In the genomic region with DNA sequence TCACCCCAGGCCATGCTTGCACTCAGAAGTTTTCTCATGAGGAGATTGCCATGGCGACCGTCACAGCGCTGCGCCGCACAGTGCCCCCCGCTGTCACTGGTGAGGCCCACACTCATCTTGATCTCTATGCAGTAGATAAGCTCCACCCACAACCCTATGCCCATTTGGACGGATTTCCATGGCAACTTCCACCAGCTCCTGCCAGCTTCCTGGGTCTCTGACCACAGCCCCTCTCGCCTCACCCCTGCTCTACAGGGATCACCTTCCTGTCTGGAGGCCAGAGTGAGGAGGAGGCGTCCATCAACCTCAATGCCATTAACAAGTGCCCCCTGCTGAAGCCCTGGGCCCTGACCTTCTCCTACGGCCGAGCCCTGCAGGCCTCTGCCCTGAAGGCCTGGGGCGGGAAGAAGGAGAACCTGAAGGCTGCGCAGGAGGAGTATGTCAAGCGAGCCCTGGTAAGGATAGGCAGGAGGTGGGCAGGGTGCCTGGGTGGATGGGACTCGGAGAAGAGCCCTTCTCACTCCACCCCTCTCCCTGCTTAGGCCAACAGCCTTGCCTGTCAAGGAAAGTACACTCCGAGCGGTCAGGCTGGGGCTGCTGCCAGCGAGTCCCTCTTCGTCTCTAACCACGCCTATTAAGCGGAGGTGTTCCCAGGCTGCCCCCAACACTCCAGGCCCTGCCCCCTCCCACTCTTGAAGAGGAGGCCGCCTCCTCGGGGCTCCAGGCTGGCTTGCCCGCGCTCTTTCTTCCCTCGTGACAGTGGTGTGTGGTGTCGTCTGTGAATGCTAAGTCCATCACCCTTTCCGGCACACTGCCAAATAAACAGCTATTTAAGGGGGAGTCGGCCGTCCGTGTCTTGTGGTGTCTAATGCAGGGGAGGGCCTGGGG, we compare ENCODE assay signal across 11 cellular contexts. TPM values are rescaled to one million over a fixed set of nuclear protein-coding genes. Genes with fewer than 3 reads are reported as not detected.
DNase-seq lines count a peak whose midpoint lies in the region; ATAC-seq and TF ChIP-seq lines count a peak whose summit lies in the region.
"Had no signal": no experiment of that assay in that cellular context is flagged by ENCODE, and none has a peak within 500 bp of the region (broad histone marks: within the 10 kb centered on the region; RNA-seq: fewer than 3 reads in every experiment).

No MANE protein-coding gene starts in this region.

- TF ChIP-seq EP300 in suprapubic skin (IDR thresholded peaks at IDR 0.05) = no peak

- no peaks in the 10 kb centered on the region for H3K9me3 Mint-ChIP-seq in activated naive CD4-positive, alpha-beta T cell treated with anti-CD3 and anti-CD28 coated beads, Interleukin-2, amount 10 ng/mL, durations not matched to agents 7 days and 5 days

- H3K36me3 ChIP-seq in adipocyte (ENCODE audit: control insufficient read depth, insufficient read depth, low read length, severe bottlenecking) (peaks cover 72% of the 10 kb centered on the region), right atrium auricular region (peaks cover 71% of the 10 kb centered on the region), suprapubic skin (peaks cover 57% of the 10 kb centered on the region)

- H3K4me1 Mint-ChIP-seq in activated naive CD4-positive, alpha-beta T cell treated with anti-CD3 and anti-CD28 coated beads, Interleukin-2, amount 10 ng/mL, durations not matched to agents 7 days and 5 days = peaks cover 46% of the 10 kb centered on the region

- CTCF ChIA-PET in activated naive CD4-positive, alpha-beta T cell treated with anti-CD3 and anti-CD28 coated beads, Interleukin-2, amount 10 ng/mL, durations not matched to agents 7 days and 5 days (lab: Charles Lee) = interaction anchor here (0.6 to 6.9 kb wide), 2 partner anchors 18 to 22 kb away, joined by 3 to 41 read pairs; partner anchors contain the start of gene TBX6

- TF ChIP-seq POLR2A in suprapubic skin (IDR thresholded peaks at IDR 0.05) = no peak

- peak overlapping the region; percentile 64 for H3K27ac Mint-ChIP-seq in activated naive CD4-positive, alpha-beta T cell treated with anti-CD3 and anti-CD28 coated beads, Interleukin-2, amount 10 ng/mL, durations not matched to agents 7 days and 5 days

- peak overlapping the region; percentile 100 for H3K9ac ChIP-seq in adipocyte (ENCODE audit: low read length)

- no peak for DNase-seq in activated naive CD4-positive, alpha-beta T cell treated with anti-CD3 and anti-CD28 coated beads, Interleukin-2, amount 10 ng/mL, durations not matched to agents 7 days and 5 days
- no peak for DNase-seq in activated naive CD4-positive, alpha-beta T cell treated with Interleukin-2 at 50 U/mL for 16 hours
- DNase-seq in adipocyte (ENCODE audit: low read depth) (no peak), right atrium auricular region (ENCODE audit: low spot score) (no peak), suprapubic skin (ENCODE audit: low spot score in 2 of 2) (no peak), H4 (ENCODE audit: low spot score) (no peak)
- DNase-seq: NCI-H1930; stimulated activated CD4-positive, alpha-beta T cell treated with anti-CD3 and anti-CD28 coated beads, Interleukin-2, amount 100 ng/mL, for 24 hours had no signal

- peaks cover 63% of the 10 kb centered on the region for H3K36me3 Mint-ChIP-seq in activated naive CD4-positive, alpha-beta T cell treated with anti-CD3 and anti-CD28 coated beads, Interleukin-2, amount 10 ng/mL, durations not matched to agents 7 days and 5 days

- H3K9me3 ChIP-seq in adipocyte (ENCODE audit: control insufficient read depth, low read length) = no peaks in the 10 kb centered on the region
- no peaks in the 10 kb centered on the region for H3K9me3 ChIP-seq in right atrium auricular region
- H3K9me3 ChIP-seq in suprapubic skin = no peaks in the 10 kb centered on the region

- no peak for ATAC-seq in GM18511 (IDR thresholded peaks at IDR 0.05; ENCODE audit: unreplicated experiment)
- no peak for ATAC-seq in GM19023 (IDR thresholded peaks at IDR 0.05; ENCODE audit: unreplicated experiment)

- H3K27me3 Mint-ChIP-seq in activated naive CD4-positive, alpha-beta T cell treated with anti-CD3 and anti-CD28 coated beads, Interleukin-2, amount 10 ng/mL, durations not matched to agents 7 days and 5 days = no peaks in the 10 kb centered on the region

- no peak for TF ChIP-seq CTCF in right atrium auricular region (IDR thresholded peaks at IDR 0.05)
- no peak for TF ChIP-seq CTCF in suprapubic skin (IDR thresholded peaks at IDR 0.05)

- no peaks in the 10 kb centered on the region for H3K27me3 ChIP-seq in adipocyte (replicated peaks; ENCODE audit: control insufficient read depth, insufficient read depth, low read length)
- no peaks in the 10 kb centered on the region for H3K27me3 ChIP-seq in right atrium auricular region
- no peaks in the 10 kb centered on the region for H3K27me3 ChIP-seq in suprapubic skin

- H3K4me3 ChIP-seq in adipocyte (ENCODE audit: low read length) (peak overlapping the region; percentile 99), right atrium auricular region (peak overlapping the region in 1 of 2 donors; percentile 19), suprapubic skin (no peak overlapping the region)

- H3K4me3 Mint-ChIP-seq in activated naive CD4-positive, alpha-beta T cell treated with anti-CD3 and anti-CD28 coated beads, Interleukin-2, amount 10 ng/mL, durations not matched to agents 7 days and 5 days = no peak overlapping the region

- H3K4me1 ChIP-seq in adipocyte (ENCODE audit: control insufficient read depth, insufficient read depth, low read length) = peaks cover 44% of the 10 kb centered on the region
- peaks cover 0 to 51% of the 10 kb centered on the region in 2 donors for H3K4me1 ChIP-seq in right atrium auricular region
- H3K4me1 ChIP-seq in suprapubic skin = peaks cover 43% of the 10 kb centered on the region

- peak overlapping the region; percentile 71 to 96 for H3K27ac ChIP-seq in right atrium auricular region
- peak overlapping the region; percentile 29 for H3K27ac ChIP-seq in suprapubic skin

- 75% methylated on average over 20 of the region's 31 CpGs for WGBS in suprapubic skin

RNA-seq across cellular contexts. Expression of gene ALDOA, which starts 4.3 kb away (rescaled TPM):
- 1,000 to 10,000 TPM; 2,869 to 3,626 TPM for total RNA-seq in right atrium auricular region
- total RNA-seq in suprapubic skin = 100 to 1,000 TPM; 794 to 967 (median 870) TPM
- 1,896 and 1,920 TPM in 2 replicates for total RNA-seq in H4 (2014; rRNA removed; shearing (Covaris generic))

RNA-seq across cellular contexts. Expression of gene PPP4C, which starts 6.0 kb away (rescaled TPM):
- 10 to 100 TPM; 23.2 to 32.7 TPM for total RNA-seq in right atrium auricular region
- 10 to 100 TPM; 52.0 to 66.0 (median 61.2) TPM for total RNA-seq in suprapubic skin
- 117 and 139 TPM in 2 replicates for total RNA-seq in H4 (2014; rRNA removed; shearing (Covaris generic))

RNA-seq across cellular contexts. Expression of gene TBX6, which starts 21.9 kb away (rescaled TPM):
- total RNA-seq in right atrium auricular region (under 1 TPM in 1 of 2 donors, not detected in 1; 0.43 TPM), suprapubic skin (1 to 10 TPM; 2.7 to 7.6 (median 4.7) TPM)
- total RNA-seq in H4 (2014; rRNA removed; shearing (Covaris generic)) = not detected in 2 replicates

RNA-seq across cellular contexts. Expression of gene YPEL3, which starts 26.2 kb away (rescaled TPM):
- total RNA-seq in right atrium auricular region (100 to 1,000 TPM; 129 to 140 TPM), suprapubic skin (100 to 1,000 TPM; 138 to 197 (median 195) TPM)
- 4.1 and 6.7 TPM in 2 replicates for total RNA-seq in H4 (2014; rRNA removed; shearing (Covaris generic))

RNA-seq across cellular contexts. Expression of gene TLCD3B, which starts 38.7 kb away (rescaled TPM):
- total RNA-seq in right atrium auricular region (not detected), suprapubic skin (1 to 10 TPM in 1 of 4 donors, under 1 TPM in 1, not detected in 2; 0.81 to 1.4 TPM)
- total RNA-seq in H4 (2014; rRNA removed; shearing (Covaris generic)) = 0.04 TPM in 1 of 2 replicates, not detected in the other
- total RNA-seq: bronchial epithelial cell had no signal
